8 cellular contexts compared by ENCODE assay signal in the genomic region with DNA sequence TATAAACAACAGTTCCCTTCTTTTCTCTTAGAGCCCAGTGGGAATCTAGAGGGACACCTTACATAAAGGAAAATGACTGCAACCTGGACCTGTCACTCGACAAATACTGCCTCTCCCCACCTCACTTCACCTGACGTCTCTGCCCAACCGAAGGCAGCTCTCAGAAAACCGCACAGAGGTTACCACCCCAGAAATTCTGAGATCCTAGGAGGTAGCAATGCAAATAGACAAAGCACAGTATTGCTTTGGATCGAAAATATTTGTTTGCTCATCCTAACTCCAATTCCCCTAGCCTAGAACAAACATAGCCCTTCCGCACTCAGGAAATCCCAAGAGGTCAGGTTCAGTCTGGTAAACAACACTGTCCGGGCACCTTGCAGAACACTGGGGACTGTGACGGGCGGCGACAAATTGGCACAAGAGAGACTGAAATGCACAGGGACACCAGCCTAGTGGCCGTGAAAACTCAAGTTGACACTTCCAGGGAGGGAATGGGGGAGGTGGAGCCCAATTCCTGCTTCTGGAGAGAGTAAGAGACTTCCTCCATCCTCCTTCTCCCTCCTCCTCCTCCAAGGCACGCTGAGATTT. TPM values are rescaled to one million over a fixed set of nuclear protein-coding genes. Genes with fewer than 3 reads are reported as not detected.
DNase-seq lines count a peak whose midpoint lies in the region; ATAC-seq, FAIRE-seq and TF ChIP-seq lines count a peak whose summit lies in the region.

No MANE protein-coding gene starts in this region.

- H3K27ac Mint-ChIP-seq in IgD-negative memory B cell: peak overlapping the region; percentile 93 to 99 (median 97)

- H3K27me3 Mint-ChIP-seq in IgD-negative memory B cell: peaks cover 4% of the 10 kb centered on the region

- peaks cover 26% of the 10 kb centered on the region for H3K4me1 ChIP-seq in neuron (ENCODE audit: insufficient read depth, low read length)

- no peak for TF ChIP-seq POLR2A in GM12891 (IDR thresholded peaks at IDR 0.05; ENCODE audit: low read depth, low read length)

- no peaks in the 10 kb centered on the region for H3K27me3 ChIP-seq in neuron (ENCODE audit: insufficient read depth, low read length)

- H3K4me1 Mint-ChIP-seq in IgD-negative memory B cell: peaks cover 33 to 42% (median 41%) of the 10 kb centered on the region in 3 donors

- peaks cover 8% of the 10 kb centered on the region for H3K9me3 ChIP-seq in neuron (ENCODE audit: low read length)

- no peak for TF ChIP-seq CTCF in fibroblast of mammary gland (conservative IDR thresholded peaks at IDR 0.05; ENCODE audit: control insufficient read depth, insufficient read depth, low read depth, low read length)

- peak; percentile 7 for DNase-seq in GM12891 (ENCODE audit: insufficient read length, low spot score)
- peak; percentile 19 for DNase-seq in activated CD4-positive, alpha-beta T cell treated with anti-CD3 and anti-CD28 coated beads, Interleukin-2, amount 50 U/mL, for 1 hour
- DNase-seq in fibroblast of mammary gland (ENCODE audit: low read depth): peak; percentile 8
- no peak for DNase-seq in NCI-H1694 treated with DMSO at 0.1 percent for 48 hours (lab: John Stamatoyannopoulos, UW)
- DNase-seq in GM19239 (ENCODE audit: insufficient read length, low spot score): no peak

- FAIRE-seq in GM12891 (lab: Jason Lieb, UNC) (peak; percentile 64), GM19239 (lab: Jason Lieb, UNC) (no peak)

- H3K36me3 ChIP-seq in neuron (ENCODE audit: insufficient read depth, low read length): no peaks in the 10 kb centered on the region

- ATAC-seq in GM21576 (IDR thresholded peaks at IDR 0.05; ENCODE audit: unreplicated experiment): peak; percentile 37

- peak overlapping the region; percentile 94 for H2AFZ ChIP-seq in neuron (ENCODE audit: low read depth, low read length)

- peaks cover 13% of the 10 kb centered on the region for H3K36me3 Mint-ChIP-seq in IgD-negative memory B cell

- H3K9me3 Mint-ChIP-seq in IgD-negative memory B cell: peaks cover 4 to 24% (median 16%) of the 10 kb centered on the region in 3 donors

- H3K4me3 ChIP-seq in fibroblast of mammary gland (ENCODE audit: control insufficient read depth, low read depth, low read length) (peak overlapping the region; percentile 79), neuron (ENCODE audit: low read length) (peak overlapping the region; percentile 86)

- H3K4me3 Mint-ChIP-seq in IgD-negative memory B cell: peak overlapping the region; percentile 95 to 100 (median 98)

TF ChIP-seq in GM12891, 5 proteins besides CTCF, POLR2A, EP300 and RAD21:
- TF ChIP-seq POU2F2 (IDR thresholded peaks at IDR 0.05; ENCODE audit: low read depth, low read length) (no peak), POLR2AphosphoS5 (IDR thresholded peaks at IDR 0.05; ENCODE audit: low read depth, low read length) (no peak), PAX5 (IDR thresholded peaks at IDR 0.05; ENCODE audit: insufficient read depth, low read length, severe bottlenecking) (no peak), TAF1 (IDR thresholded peaks at IDR 0.05; ENCODE audit: low read depth, low read length) (no peak), SPI1 (IDR thresholded peaks at IDR 0.05; ENCODE audit: low read depth, low read length) (no peak)

RNA-seq across cellular contexts. Expression of gene TRIM44, which starts 0.4 kb away (rescaled TPM):
- polyA plus RNA-seq in GM12891 (2012; ENCODE audit: low read depth, missing spikeins): 21.5 TPM
- polyA plus RNA-seq in IgD-negative memory B cell: 42.0 TPM

RNA-seq across cellular contexts. Expression of gene FJX1, which starts 43.9 kb away (rescaled TPM):
- 2.4 TPM for polyA plus RNA-seq in GM12891 (2012; ENCODE audit: low read depth, missing spikeins)
- polyA plus RNA-seq in IgD-negative memory B cell: not detected

Comparison
In these comparisons a context has a peak if more than half of its experiments do, and no peak if none do; other contexts are left out.
1. DNase-seq: peak in GM12891 (single experiment), activated CD4-positive, alpha-beta T cell treated with anti-CD3 and anti-CD28 coated beads, Interleukin-2, amount 50 U/mL, for 1 hour (single experiment) and fibroblast of mammary gland (single experiment); none in NCI-H1694 treated with DMSO at 0.1 percent for 48 hours (single experiment) and GM19239 (single experiment).